ENCODE assay signal across 17 cellular contexts in genomic region chr2:1649871-1650473, GRCh38.
A peak's percentile ranks its signal among the peaks of the same experiment; 100 is the strongest.
DNase-seq lines count a peak whose midpoint lies in the region; ATAC-seq and TF ChIP-seq lines count a peak whose summit lies in the region.
"Had no signal": no experiment of that assay in that cellular context is flagged by ENCODE, and none has a peak within 500 bp of the region (broad histone marks: within the 10 kb centered on the region; RNA-seq: fewer than 3 reads in every experiment).

No MANE protein-coding gene starts in this region.

- H3K4me1 ChIP-seq in H9 (ENCODE audit: insufficient read depth, low read length) (no peaks in the 10 kb centered on the region), left lung (peaks cover 6 to 18% of the 10 kb centered on the region in 2 donors), spleen (peaks cover 0 to 14% (median 0%) of the 10 kb centered on the region in 6 donors)

- no peak overlapping the region for H3K4me3 Mint-ChIP-seq in H9
- H3K4me3 Mint-ChIP-seq in WTC11, result no peak overlapping the region
- H3K4me3 Mint-ChIP-seq: CD14-positive monocyte, HFFc6 had no signal

- H3K4me2 ChIP-seq in H9 (ENCODE audit: insufficient read depth, insufficient read length, low read length), result no peak overlapping the region

- H3K23ac ChIP-seq in H9 (ENCODE audit: insufficient read length, low read depth, low read length), result no peak overlapping the region

- H3K27me3 Mint-ChIP-seq in H9 (ENCODE audit: low read depth) (no peaks in the 10 kb centered on the region), WTC11 (ENCODE audit: low read depth) (no peaks in the 10 kb centered on the region)

- intact Hi-C loops in left lung (cut with DNase I) (no loop called here), spleen (cut with DNase I; ENCODE audit: low total_unique reads) (no loop called here)

- TF ChIP-seq CTCF in H9 (conservative IDR thresholded peaks at IDR 0.05) (no peak), WTC11 (IDR thresholded peaks at IDR 0.05) (no peak), left lung (IDR thresholded peaks at IDR 0.05) (no peak), spleen (IDR thresholded peaks at IDR 0.05 in 8 of 11, conservative IDR thresholded peaks at IDR 0.05 in 3 of 11) (no peak)

- no peaks in the 10 kb centered on the region for H3K23me2 ChIP-seq in H9 (ENCODE audit: insufficient read length, low read depth, low read length, poor library complexity, severe bottlenecking)

- peaks cover 0 to 5% of the 10 kb centered on the region in 2 experiments; a peak in 2 of 4 replicates for H3K4me1 Mint-ChIP-seq in H9
- peaks cover 7% of the 10 kb centered on the region for H3K4me1 Mint-ChIP-seq in WTC11
- H3K4me1 Mint-ChIP-seq: CD14-positive monocyte had no signal

- no peak overlapping the region for H2AFZ ChIP-seq in H9 (ENCODE audit: low read length)

- no peak overlapping the region for H3K27ac ChIP-seq in H9 (ENCODE audit: insufficient read length, low read depth, low read length)
- no peak overlapping the region for H3K27ac ChIP-seq in left lung
- no peak overlapping the region for H3K27ac ChIP-seq in spleen

- no peak overlapping the region for H3K14ac ChIP-seq in H9 (ENCODE audit: insufficient read depth, low read length)

- H3K9me3 ChIP-seq in H9 (ENCODE audit: control insufficient read depth, low read depth, low read length), result no peaks in the 10 kb centered on the region
- peaks cover 0 to 4% of the 10 kb centered on the region in 2 donors for H3K9me3 ChIP-seq in left lung
- peaks cover 0 to 5% (median 0%) of the 10 kb centered on the region in 8 donors for H3K9me3 ChIP-seq in spleen

- no peak overlapping the region for H2BK15ac ChIP-seq in H9 (ENCODE audit: low read depth, low read length)

- H3K18ac ChIP-seq in H9 (ENCODE audit: insufficient read length, low read depth, low read length), result no peak overlapping the region

- TF ChIP-seq POLR2A in spleen (IDR thresholded peaks at IDR 0.05), result no peak

- H3K36me3 Mint-ChIP-seq in H9 (ENCODE audit: insufficient read depth in 1 of 3, low read depth in 3 of 3), result peaks cover 40 to 76% (median 67%) of the 10 kb centered on the region in 3 experiments
- peaks cover 62% of the 10 kb centered on the region for H3K36me3 Mint-ChIP-seq in WTC11
- H3K36me3 Mint-ChIP-seq: CD14-positive monocyte had no signal

- H2BK12ac ChIP-seq in H9 (ENCODE audit: insufficient read length, low read depth, low read length), result no peak overlapping the region

- CTCF ChIA-PET in WTC11 (lab: Charles Lee), result no interaction called here

- no peak overlapping the region for H2BK5ac ChIP-seq in H9 (ENCODE audit: insufficient read length, low read length)

- no peak for ATAC-seq in WTC11
- ATAC-seq in left lung, result no peak
- ATAC-seq in HG03439 (IDR thresholded peaks at IDR 0.05; ENCODE audit: unreplicated experiment), result no peak
- ATAC-seq: HepG2 had no signal

- no peak overlapping the region for H2AK5ac ChIP-seq in H9 (ENCODE audit: insufficient read length, low read length)

- H4K20me1 ChIP-seq in H9 (ENCODE audit: control insufficient read depth, insufficient read depth, insufficient read length), result no peaks in the 10 kb centered on the region

- H3K4me3 ChIP-seq in left lung (no peak overlapping the region), spleen (no peak overlapping the region)

- no peak overlapping the region for H4K5ac ChIP-seq in H9 (ENCODE audit: insufficient read length, low read depth, low read length)

- no peak overlapping the region for H2BK20ac ChIP-seq in H9 (ENCODE audit: low read depth, low read length, poor library complexity, severe bottlenecking)

- H4K91ac ChIP-seq in H9 (ENCODE audit: insufficient read length, low read depth, low read length), result no peak overlapping the region

- WGBS in H9 (ENCODE audit: extremely low coverage, insufficient read length, low lambda C conversion rate), result no CpG with 5 or more reads among the region's 18 CpGs
- WGBS in spleen, 5 donors, result 82 to 86% (median 86%) methylated on average over 18 of the region's 18 CpGs

- no peak overlapping the region for H3K56ac ChIP-seq in H9 (ENCODE audit: insufficient read length, low read depth, low read length)

- H4K8ac ChIP-seq in H9 (replicated peaks; ENCODE audit: insufficient read length, low read depth, low read length), result no peak overlapping the region

- H3K79me1 ChIP-seq in H9 (ENCODE audit: insufficient read depth, low read depth, low read length, poor library complexity, severe bottlenecking), result no peaks in the 10 kb centered on the region

- H3K36me3 ChIP-seq in left lung (peaks cover 0 to 28% of the 10 kb centered on the region in 2 donors), spleen (peaks cover 0 to 29% (median 3%) of the 10 kb centered on the region in 6 donors)

- no peak overlapping the region for H3T11ph ChIP-seq in H9 (ENCODE audit: low read length)

- H3K4ac ChIP-seq in H9 (ENCODE audit: low read depth, low read length), result no peak overlapping the region

- no peaks in the 10 kb centered on the region for H3K79me2 ChIP-seq in H9 (ENCODE audit: insufficient read depth, low read length)

- DNase-seq in H9 (no peak), WTC11 (ENCODE audit: low spot score) (no peak), left lung (peak; percentile 29 to 43), spleen (peak; percentile 54), DMS79 treated with DMSO at 0.1 percent for 48 hours (lab: John Stamatoyannopoulos, UW) (no peak), NCI-H187 treated with DMSO at 0.1 percent for 48 hours (lab: John Stamatoyannopoulos, UW) (no peak)
- DNase-seq: DMS 273 treated with DMSO at 0.1 percent for 48 hours, GF-D8, HFFc6, KG1, NCI-H1092, NCI-H2107, NCI-H2227 treated with DMSO at 0.1 percent for 48 hours, NCI-H524 had no signal

- no peak overlapping the region for H3K9ac ChIP-seq in H9 (ENCODE audit: extremely low read depth, insufficient read length, low read length)

- H3K9me3 Mint-ChIP-seq in H9 (no peaks in the 10 kb centered on the region), WTC11 (no peaks in the 10 kb centered on the region)
- H3K9me3 Mint-ChIP-seq: HFFc6 had no signal

- POLR2A ChIA-PET in WTC11 (lab: Charles Lee), result no interaction called here

- peak overlapping the region in 2 of 3 experiments; percentile 13 to 53; a peak in 4 of 7 replicates for H3K27ac Mint-ChIP-seq in H9
- peak overlapping the region; percentile 73; the same call in 1 of the 2 replicates for H3K27ac Mint-ChIP-seq in WTC11
- H3K27ac Mint-ChIP-seq: CD14-positive monocyte, HFFc6 had no signal

- no peaks in the 10 kb centered on the region for H3K27me3 ChIP-seq in H9 (ENCODE audit: insufficient read depth, low read length)
- H3K27me3 ChIP-seq in left lung, result no peaks in the 10 kb centered on the region
- no peaks in the 10 kb centered on the region for H3K27me3 ChIP-seq in spleen (replicated peaks in 1 of 7)

- H2BK120ac ChIP-seq in H9 (ENCODE audit: low read depth, low read length, poor library complexity, severe bottlenecking), result no peak overlapping the region

TF ChIP-seq in WTC11, 78 proteins besides CTCF, POLR2A, EP300 and RAD21:
- TF ChIP-seq CREB1 (CRISPR knock-in tag; IDR thresholded peaks at IDR 0.05), result no peak
- no peak for TF ChIP-seq PRRX2 (CRISPR knock-in tag; IDR thresholded peaks at IDR 0.05)
- TF ChIP-seq OVOL2 (CRISPR knock-in tag; IDR thresholded peaks at IDR 0.05; ENCODE audit: borderline replicate concordance), result no peak
- no peak for TF ChIP-seq ZNF425 (CRISPR knock-in tag; conservative IDR thresholded peaks at IDR 0.05)
- no peak for TF ChIP-seq ZNF281 (CRISPR knock-in tag; IDR thresholded peaks at IDR 0.05)
- TF ChIP-seq ZNF671 (CRISPR knock-in tag; IDR thresholded peaks at IDR 0.05), result no peak
- no peak for TF ChIP-seq JUN (CRISPR knock-in tag; IDR thresholded peaks at IDR 0.05)
TF ChIP-seq in WTC11: peak in this region for 0.

Comparison
In these comparisons a context has a peak if more than half of its experiments do, and no peak if none do; other contexts are left out.
1. DNase-seq: peak in left lung (2 of 2) and spleen (single experiment); none in H9 (single experiment), WTC11 (single experiment), DMS79 treated with DMSO at 0.1 percent for 48 hours (single experiment) and NCI-H187 treated with DMSO at 0.1 percent for 48 hours (single experiment).